Comparison of ENCODE assay signal across 1 cellular context in the genomic region with DNA sequence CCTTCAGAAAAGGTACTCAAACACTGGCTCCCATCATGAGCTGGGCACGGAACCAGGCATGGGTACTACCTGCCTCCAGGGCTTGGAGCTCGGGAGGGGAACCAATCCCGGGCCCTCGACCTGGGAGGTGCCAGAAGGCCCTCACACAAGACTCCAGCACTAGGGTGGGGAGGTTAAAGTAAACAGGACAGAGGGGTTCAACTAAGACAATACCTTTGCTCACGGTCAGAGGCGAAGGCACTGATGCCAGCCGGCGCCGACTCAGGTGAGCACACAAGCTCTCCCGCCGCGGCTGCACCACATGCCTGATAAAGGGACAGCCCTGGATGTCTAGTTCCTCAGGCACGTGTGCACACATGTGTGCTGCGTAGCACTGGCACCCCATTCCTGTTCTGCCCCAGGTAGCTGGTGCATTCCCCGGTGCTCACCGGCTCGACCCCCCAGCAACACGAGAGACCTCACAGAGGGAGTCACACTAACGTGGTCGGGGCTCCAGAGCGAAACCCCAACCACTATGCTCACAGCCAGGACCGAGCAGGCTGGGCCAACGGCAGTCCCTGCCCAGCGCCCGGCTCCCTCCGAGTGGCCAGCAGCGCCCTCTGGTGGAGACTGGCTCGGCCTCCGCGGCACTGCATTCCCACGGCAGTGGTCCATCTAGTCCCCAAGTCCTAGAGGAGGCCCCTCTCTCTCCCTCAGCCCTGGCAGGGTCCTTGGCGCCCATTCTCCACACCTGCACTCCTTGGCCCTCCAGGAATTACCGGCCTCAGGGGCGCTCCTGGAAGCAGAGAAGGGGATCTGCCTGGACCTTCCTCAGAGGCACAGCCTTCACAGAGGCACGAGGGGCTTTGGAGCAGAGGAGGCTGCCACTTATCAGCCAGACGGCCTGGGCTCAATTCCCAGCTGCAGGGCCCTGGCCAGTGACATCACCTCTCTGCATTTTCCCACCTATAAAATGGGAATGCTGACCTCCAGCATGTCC.
TF ChIP-seq lines count a peak whose summit lies in the region.

No MANE protein-coding gene starts in this region.

TF ChIP-seq in HEK293, 187 proteins besides CTCF, POLR2A, EP300 and RAD21 (continues in another document):
- TF ChIP-seq ZNF266 (tag by site-specific recombination; IDR thresholded peaks at IDR 0.05; ENCODE audit: low read depth) (no peak), ZNF416 (tag by site-specific recombination; IDR thresholded peaks at IDR 0.05) (no peak), SP7 (tag by site-specific recombination; IDR thresholded peaks at IDR 0.05) (0 out of 2 replicates have a peak, but pooled peaks have one; percentile 26), ZNF121 (tag by site-specific recombination; IDR thresholded peaks at IDR 0.05) (0 out of 2 replicates have a peak, but pooled peaks have one; percentile 26), ZNF23 (tag by site-specific recombination; IDR thresholded peaks at IDR 0.05; ENCODE audit: borderline replicate concordance) (no peak), ZNF133 (tag by site-specific recombination; IDR thresholded peaks at IDR 0.05) (no peak), ZNF555 (tag by site-specific recombination; conservative IDR thresholded peaks at IDR 0.05) (no peak), ZNF2 (tag by site-specific recombination; IDR thresholded peaks at IDR 0.05) (peak; percentile 87), ZNF600 (tag by site-specific recombination; IDR thresholded peaks at IDR 0.05) (0 out of 2 replicates have a peak, but pooled peaks have one; percentile 34), ZBTB8A (tag by site-specific recombination; IDR thresholded peaks at IDR 0.05) (0 out of 2 replicates have a peak, but pooled peaks have one; percentile 14), ZNF624 (tag by site-specific recombination; IDR thresholded peaks at IDR 0.05) (no peak), ZNF585B (tag by site-specific recombination; IDR thresholded peaks at IDR 0.05) (no peak), ZNF16 (tag by site-specific recombination; IDR thresholded peaks at IDR 0.05; ENCODE audit: low read depth) (no peak), TCF7L2 (IDR thresholded peaks at IDR 0.05; ENCODE audit: borderline replicate concordance, low read depth, low read length) (no peak), SALL2 (tag by site-specific recombination; IDR thresholded peaks at IDR 0.05; ENCODE audit: borderline replicate concordance) (no peak), ZNF654 (tag by site-specific recombination; IDR thresholded peaks at IDR 0.05; ENCODE audit: low read depth) (peak; percentile 55), ZNF24 (tag by site-specific recombination; IDR thresholded peaks at IDR 0.05) (no peak), ZNF548 (tag by site-specific recombination; IDR thresholded peaks at IDR 0.05) (no peak), ZNF776 (tag by site-specific recombination; IDR thresholded peaks at IDR 0.05; ENCODE audit: borderline replicate concordance) (no peak), KLF1 (tag by site-specific recombination; IDR thresholded peaks at IDR 0.05) (no peak), ZFP69B (tag by site-specific recombination; IDR thresholded peaks at IDR 0.05) (no peak), ZBTB7A (tag by site-specific recombination; IDR thresholded peaks at IDR 0.05; ENCODE audit: low read depth) (no peak), ZNF391 (tag by site-specific recombination; IDR thresholded peaks at IDR 0.05; ENCODE audit: borderline replicate concordance, low read depth) (no peak), ZNF521 (tag by site-specific recombination; IDR thresholded peaks at IDR 0.05) (no peak), ZNF350 (tag by site-specific recombination; IDR thresholded peaks at IDR 0.05) (no peak), ZNF843 (tag by site-specific recombination; IDR thresholded peaks at IDR 0.05) (no peak), BCL11A (tag by site-specific recombination; IDR thresholded peaks at IDR 0.05; ENCODE audit: low read depth) (no peak), ZNF561 (tag by site-specific recombination; IDR thresholded peaks at IDR 0.05; ENCODE audit: borderline replicate concordance) (no peak), ZNF558 (tag by site-specific recombination; IDR thresholded peaks at IDR 0.05) (no peak), ZNF433 (tag by site-specific recombination; IDR thresholded peaks at IDR 0.05; ENCODE audit: low read depth) (no peak), ZNF530 (tag by site-specific recombination; IDR thresholded peaks at IDR 0.05; ENCODE audit: low read depth) (no peak), ZNF785 (tag by site-specific recombination; IDR thresholded peaks at IDR 0.05) (no peak), ZNF223 (tag by site-specific recombination; IDR thresholded peaks at IDR 0.05) (no peak), ZNF302 (tag by site-specific recombination; IDR thresholded peaks at IDR 0.05; ENCODE audit: low read depth) (no peak), SETDB1 (IDR thresholded peaks at IDR 0.05; ENCODE audit: insufficient read length, low read length) (no peak), ZNF830 (tag by site-specific recombination; IDR thresholded peaks at IDR 0.05; ENCODE audit: low read depth) (no peak), ZNF157 (tag by site-specific recombination; IDR thresholded peaks at IDR 0.05) (no peak), ZNF426 (tag by site-specific recombination; IDR thresholded peaks at IDR 0.05) (no peak), ZNF791 (tag by site-specific recombination; IDR thresholded peaks at IDR 0.05) (no peak), ZNF354C (tag by site-specific recombination; IDR thresholded peaks at IDR 0.05; ENCODE audit: borderline replicate concordance, low read depth) (no peak), ZNF48 (tag by site-specific recombination; IDR thresholded peaks at IDR 0.05) (no peak), RBAK (tag by site-specific recombination; IDR thresholded peaks at IDR 0.05) (no peak), TRIM28 (IDR thresholded peaks at IDR 0.05; ENCODE audit: borderline replicate concordance, low read length) (no peak), ZNF777 (tag by site-specific recombination; IDR thresholded peaks at IDR 0.05; ENCODE audit: borderline replicate concordance) (no peak), ZNF670 (tag by site-specific recombination; IDR thresholded peaks at IDR 0.05; ENCODE audit: low read depth) (no peak), ZBTB17 (tag by site-specific recombination; IDR thresholded peaks at IDR 0.05) (no peak)
- TF ChIP-seq, protein P1, sequence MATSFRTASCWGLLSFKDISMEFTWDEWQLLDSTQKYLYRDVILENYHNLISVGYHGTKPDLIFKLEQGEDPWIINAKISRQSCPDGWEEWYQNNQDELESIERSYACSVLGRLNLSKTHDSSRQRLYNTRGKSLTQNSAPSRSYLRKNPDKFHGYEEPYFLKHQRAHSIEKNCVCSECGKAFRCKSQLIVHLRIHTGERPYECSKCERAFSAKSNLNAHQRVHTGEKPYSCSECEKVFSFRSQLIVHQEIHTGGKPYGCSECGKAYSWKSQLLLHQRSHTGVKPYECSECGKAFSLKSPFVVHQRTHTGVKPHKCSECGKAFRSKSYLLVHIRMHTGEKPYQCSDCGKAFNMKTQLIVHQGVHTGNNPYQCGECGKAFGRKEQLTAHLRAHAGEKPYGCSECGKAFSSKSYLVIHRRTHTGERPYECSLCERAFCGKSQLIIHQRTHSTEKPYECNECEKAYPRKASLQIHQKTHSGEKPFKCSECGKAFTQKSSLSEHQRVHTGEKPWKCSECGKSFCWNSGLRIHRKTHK (tag by site-specific recombination; IDR thresholded peaks at IDR 0.05) = no peak
- TF ChIP-seq, protein P2, sequence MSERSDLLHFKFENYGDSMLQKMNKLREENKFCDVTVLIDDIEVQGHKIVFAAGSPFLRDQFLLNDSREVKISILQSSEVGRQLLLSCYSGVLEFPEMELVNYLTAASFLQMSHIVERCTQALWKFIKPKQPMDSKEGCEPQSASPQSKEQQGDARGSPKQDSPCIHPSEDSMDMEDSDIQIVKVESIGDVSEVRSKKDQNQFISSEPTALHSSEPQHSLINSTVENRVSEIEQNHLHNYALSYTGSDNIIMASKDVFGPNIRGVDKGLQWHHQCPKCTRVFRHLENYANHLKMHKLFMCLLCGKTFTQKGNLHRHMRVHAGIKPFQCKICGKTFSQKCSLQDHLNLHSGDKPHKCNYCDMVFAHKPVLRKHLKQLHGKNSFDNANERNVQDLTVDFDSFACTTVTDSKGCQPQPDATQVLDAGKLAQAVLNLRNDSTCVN (tag by site-specific recombination; optimal IDR thresholded peaks at IDR 0.05) = peak; percentile 7
- TF ChIP-seq, protein P3, sequence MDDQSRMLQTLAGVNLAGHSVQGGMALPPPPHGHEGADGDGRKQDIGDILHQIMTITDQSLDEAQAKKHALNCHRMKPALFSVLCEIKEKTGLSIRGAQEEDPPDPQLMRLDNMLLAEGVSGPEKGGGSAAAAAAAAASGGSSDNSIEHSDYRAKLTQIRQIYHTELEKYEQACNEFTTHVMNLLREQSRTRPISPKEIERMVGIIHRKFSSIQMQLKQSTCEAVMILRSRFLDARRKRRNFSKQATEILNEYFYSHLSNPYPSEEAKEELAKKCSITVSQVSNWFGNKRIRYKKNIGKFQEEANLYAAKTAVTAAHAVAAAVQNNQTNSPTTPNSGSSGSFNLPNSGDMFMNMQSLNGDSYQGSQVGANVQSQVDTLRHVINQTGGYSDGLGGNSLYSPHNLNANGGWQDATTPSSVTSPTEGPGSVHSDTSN (CRISPR knock-in tag; IDR thresholded peaks at IDR 0.05) = peak; percentile 47; the same call in 1 of the 2 replicates
- TF ChIP-seq, protein P4, sequence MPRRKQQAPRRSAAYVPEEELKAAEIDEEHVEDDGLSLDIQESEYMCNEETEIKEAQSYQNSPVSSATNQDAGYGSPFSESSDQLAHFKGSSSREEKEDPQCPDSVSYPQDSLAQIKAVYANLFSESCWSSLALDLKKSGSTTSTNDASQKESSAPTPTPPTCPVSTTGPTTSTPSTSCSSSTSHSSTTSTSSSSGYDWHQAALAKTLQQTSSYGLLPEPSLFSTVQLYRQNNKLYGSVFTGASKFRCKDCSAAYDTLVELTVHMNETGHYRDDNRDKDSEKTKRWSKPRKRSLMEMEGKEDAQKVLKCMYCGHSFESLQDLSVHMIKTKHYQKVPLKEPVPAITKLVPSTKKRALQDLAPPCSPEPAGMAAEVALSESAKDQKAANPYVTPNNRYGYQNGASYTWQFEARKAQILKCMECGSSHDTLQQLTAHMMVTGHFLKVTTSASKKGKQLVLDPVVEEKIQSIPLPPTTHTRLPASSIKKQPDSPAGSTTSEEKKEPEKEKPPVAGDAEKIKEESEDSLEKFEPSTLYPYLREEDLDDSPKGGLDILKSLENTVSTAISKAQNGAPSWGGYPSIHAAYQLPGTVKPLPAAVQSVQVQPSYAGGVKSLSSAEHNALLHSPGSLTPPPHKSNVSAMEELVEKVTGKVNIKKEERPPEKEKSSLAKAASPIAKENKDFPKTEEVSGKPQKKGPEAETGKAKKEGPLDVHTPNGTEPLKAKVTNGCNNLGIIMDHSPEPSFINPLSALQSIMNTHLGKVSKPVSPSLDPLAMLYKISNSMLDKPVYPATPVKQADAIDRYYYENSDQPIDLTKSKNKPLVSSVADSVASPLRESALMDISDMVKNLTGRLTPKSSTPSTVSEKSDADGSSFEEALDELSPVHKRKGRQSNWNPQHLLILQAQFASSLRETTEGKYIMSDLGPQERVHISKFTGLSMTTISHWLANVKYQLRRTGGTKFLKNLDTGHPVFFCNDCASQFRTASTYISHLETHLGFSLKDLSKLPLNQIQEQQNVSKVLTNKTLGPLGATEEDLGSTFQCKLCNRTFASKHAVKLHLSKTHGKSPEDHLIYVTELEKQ (tag by site-specific recombination; IDR thresholded peaks at IDR 0.05; ENCODE audit: borderline replicate concordance) = no peak
- TF ChIP-seq, protein P5, sequence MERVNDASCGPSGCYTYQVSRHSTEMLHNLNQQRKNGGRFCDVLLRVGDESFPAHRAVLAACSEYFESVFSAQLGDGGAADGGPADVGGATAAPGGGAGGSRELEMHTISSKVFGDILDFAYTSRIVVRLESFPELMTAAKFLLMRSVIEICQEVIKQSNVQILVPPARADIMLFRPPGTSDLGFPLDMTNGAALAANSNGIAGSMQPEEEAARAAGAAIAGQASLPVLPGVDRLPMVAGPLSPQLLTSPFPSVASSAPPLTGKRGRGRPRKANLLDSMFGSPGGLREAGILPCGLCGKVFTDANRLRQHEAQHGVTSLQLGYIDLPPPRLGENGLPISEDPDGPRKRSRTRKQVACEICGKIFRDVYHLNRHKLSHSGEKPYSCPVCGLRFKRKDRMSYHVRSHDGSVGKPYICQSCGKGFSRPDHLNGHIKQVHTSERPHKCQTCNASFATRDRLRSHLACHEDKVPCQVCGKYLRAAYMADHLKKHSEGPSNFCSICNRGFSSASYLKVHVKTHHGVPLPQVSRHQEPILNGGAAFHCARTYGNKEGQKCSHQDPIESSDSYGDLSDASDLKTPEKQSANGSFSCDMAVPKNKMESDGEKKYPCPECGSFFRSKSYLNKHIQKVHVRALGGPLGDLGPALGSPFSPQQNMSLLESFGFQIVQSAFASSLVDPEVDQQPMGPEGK (tag by site-specific recombination; IDR thresholded peaks at IDR 0.05) = no peak
- TF ChIP-seq, protein P6, sequence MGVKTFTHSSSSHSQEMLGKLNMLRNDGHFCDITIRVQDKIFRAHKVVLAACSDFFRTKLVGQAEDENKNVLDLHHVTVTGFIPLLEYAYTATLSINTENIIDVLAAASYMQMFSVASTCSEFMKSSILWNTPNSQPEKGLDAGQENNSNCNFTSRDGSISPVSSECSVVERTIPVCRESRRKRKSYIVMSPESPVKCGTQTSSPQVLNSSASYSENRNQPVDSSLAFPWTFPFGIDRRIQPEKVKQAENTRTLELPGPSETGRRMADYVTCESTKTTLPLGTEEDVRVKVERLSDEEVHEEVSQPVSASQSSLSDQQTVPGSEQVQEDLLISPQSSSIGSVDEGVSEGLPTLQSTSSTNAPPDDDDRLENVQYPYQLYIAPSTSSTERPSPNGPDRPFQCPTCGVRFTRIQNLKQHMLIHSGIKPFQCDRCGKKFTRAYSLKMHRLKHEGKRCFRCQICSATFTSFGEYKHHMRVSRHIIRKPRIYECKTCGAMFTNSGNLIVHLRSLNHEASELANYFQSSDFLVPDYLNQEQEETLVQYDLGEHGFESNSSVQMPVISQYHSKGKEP (tag by site-specific recombination; IDR thresholded peaks at IDR 0.05) = no peak
- TF ChIP-seq, protein P7, sequence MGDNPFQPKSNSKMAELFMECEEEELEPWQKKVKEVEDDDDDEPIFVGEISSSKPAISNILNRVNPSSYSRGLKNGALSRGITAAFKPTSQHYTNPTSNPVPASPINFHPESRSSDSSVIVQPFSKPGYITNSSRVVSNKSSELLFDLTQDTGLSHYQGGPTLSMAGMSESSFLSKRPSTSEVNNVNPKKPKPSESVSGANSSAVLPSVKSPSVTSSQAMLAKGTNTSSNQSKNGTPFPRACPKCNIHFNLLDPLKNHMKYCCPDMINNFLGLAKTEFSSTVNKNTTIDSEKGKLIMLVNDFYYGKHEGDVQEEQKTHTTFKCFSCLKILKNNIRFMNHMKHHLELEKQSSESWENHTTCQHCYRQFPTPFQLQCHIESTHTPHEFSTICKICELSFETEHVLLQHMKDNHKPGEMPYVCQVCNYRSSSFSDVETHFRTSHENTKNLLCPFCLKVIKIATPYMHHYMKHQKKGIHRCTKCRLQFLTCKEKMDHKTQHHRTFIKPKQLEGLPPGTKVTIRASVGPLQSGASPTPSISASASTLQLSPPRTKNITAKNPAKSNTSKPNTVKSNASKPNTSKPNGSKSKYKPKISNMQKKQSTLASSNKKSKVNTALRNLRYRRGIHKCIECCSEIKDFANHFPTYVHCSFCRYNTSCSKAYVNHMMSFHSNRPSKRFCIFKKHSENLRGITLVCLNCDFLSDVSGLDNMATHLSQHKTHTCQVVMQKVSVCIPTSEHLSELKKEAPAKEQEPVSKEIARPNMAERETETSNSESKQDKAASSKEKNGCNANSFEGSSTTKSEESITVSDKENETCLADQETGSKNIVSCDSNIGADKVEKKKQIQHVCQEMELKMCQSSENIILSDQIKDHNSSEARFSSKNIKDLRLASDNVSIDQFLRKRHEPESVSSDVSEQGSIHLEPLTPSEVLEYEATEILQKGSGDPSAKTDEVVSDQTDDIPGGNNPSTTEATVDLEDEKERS (tag by site-specific recombination; IDR thresholded peaks at IDR 0.05) = no peak
